In the genomic region with DNA sequence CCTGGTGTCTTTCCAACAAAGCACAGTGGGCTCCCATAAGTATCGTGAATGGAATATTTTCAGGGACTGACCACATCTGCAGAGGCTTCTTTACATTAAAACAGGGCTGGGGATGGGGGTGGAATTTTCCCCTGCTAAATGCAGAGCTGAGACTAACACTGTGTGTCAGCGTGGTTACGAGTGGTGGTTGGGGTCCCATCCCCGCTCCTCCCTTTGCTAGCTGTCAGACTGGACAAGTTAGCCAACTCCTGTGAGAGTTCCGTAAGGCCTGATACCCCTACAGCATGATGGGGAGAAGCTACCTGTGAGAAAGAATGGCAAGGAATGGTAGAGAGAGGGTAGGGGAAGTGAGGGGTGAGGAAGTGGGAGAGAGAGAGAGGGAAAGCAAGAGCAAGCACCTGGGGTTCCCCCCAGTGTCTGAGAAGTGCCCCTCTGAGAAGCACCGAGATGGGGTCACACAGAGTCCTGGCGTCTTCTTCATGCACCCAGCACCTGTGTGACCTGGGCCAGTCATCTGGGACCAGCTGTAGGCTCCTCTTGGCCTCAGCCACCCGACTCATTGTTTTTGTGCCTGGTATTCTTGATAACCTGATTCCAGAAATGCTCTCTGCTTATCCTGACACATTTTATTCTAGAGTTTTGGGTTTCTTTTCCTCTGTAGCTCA, we compare ENCODE assay signal across 20 cellular contexts.
DNase-seq lines count a peak whose midpoint lies in the region; ATAC-seq and TF ChIP-seq lines count a peak whose summit lies in the region.
"Had no signal": no experiment of that assay in that cellular context is flagged by ENCODE, and none has a peak within 500 bp of the region (broad histone marks: within the 10 kb centered on the region; RNA-seq: fewer than 3 reads in every experiment).

No MANE protein-coding gene starts in this region.

- intact Hi-C loops in activated CD4-positive, alpha-beta T cell treated with anti-CD3 and anti-CD28 coated beads, Interleukin-2, amount 10 ng/mL, durations not matched to agents 24 days and 14 days (cut with micrococcal nuclease) = no loop called here

- H3K36me3 Mint-ChIP-seq in activated CD4-positive, alpha-beta T cell treated with anti-CD3 and anti-CD28 coated beads, Interleukin-2, amount 10 ng/mL, durations not matched to agents 24 days and 14 days (ENCODE audit: low read depth) = no peaks in the 10 kb centered on the region
- no peaks in the 10 kb centered on the region for H3K36me3 Mint-ChIP-seq in activated CD8-positive, alpha-beta memory T cell treated with anti-CD3 and anti-CD28 coated beads, Interleukin-2, amount 10 ng/mL, durations not matched to agents 7 days and 5 days
- H3K36me3 Mint-ChIP-seq: CD4-positive, CD25-positive, alpha-beta regulatory T cell; IgD-negative memory B cell had no signal

- H3K9me3 ChIP-seq in thoracic aorta = no peaks in the 10 kb centered on the region
- H3K9me3 ChIP-seq: HAP-1 had no signal

- peak; percentile 43 for ATAC-seq in thoracic aorta (ENCODE audit: insufficient number of reproducible peaks, low FRiP score, low read depth)
- ATAC-seq in activated CD8-positive, alpha-beta memory T cell treated with anti-CD3 and anti-CD28 coated beads, Interleukin-2, amount 10 ng/mL, durations not matched to agents 7 days and 5 days = no peak
- ATAC-seq: GM12878, HepG2 had no signal

- H3K9me3 Mint-ChIP-seq in activated CD4-positive, alpha-beta T cell treated with anti-CD3 and anti-CD28 coated beads, Interleukin-2, amount 10 ng/mL, durations not matched to agents 24 days and 14 days = no peaks in the 10 kb centered on the region
- peaks cover 4% of the 10 kb centered on the region for H3K9me3 Mint-ChIP-seq in activated CD8-positive, alpha-beta memory T cell treated with anti-CD3 and anti-CD28 coated beads, Interleukin-2, amount 10 ng/mL, durations not matched to agents 7 days and 5 days (ENCODE audit: low read depth)

- no peak overlapping the region for H3K27ac ChIP-seq in thoracic aorta
- no peak overlapping the region for H3K27ac ChIP-seq in RWPE1
- H3K27ac ChIP-seq: 22Rv1 had no signal

- no peak overlapping the region for H3K4me3 ChIP-seq in thoracic aorta
- H3K4me3 ChIP-seq: GM12878, HAP-1 had no signal

- CTCF ChIA-PET in RWPE1 (lab: Yijun Ruan, JAX) = interaction anchor here (0.7 kb wide), 1 partner anchor 376 kb away, joined by 3 read pairs; no protein-coding TSS in a partner anchor
- CTCF ChIA-PET in activated CD8-positive, alpha-beta memory T cell treated with anti-CD3 and anti-CD28 coated beads, Interleukin-2, amount 10 ng/mL, durations not matched to agents 7 days and 5 days (lab: Charles Lee) = no interaction called here

- no peak overlapping the region for H3K4me3 Mint-ChIP-seq in activated CD4-positive, alpha-beta T cell treated with anti-CD3 and anti-CD28 coated beads, Interleukin-2, amount 10 ng/mL, durations not matched to agents 24 days and 14 days
- H3K4me3 Mint-ChIP-seq in activated CD8-positive, alpha-beta memory T cell treated with anti-CD3 and anti-CD28 coated beads, Interleukin-2, amount 10 ng/mL, durations not matched to agents 7 days and 5 days = no peak overlapping the region
- H3K4me3 Mint-ChIP-seq: CD4-positive, CD25-positive, alpha-beta regulatory T cell; CD8-positive, alpha-beta memory T cell; IgD-negative memory B cell had no signal

- no peaks in the 10 kb centered on the region for H3K27me3 ChIP-seq in thoracic aorta (replicated peaks; ENCODE audit: insufficient read depth)

- TF ChIP-seq CTCF in thoracic aorta (IDR thresholded peaks at IDR 0.05) = no peak
- no peak for TF ChIP-seq CTCF in RWPE1 (conservative IDR thresholded peaks at IDR 0.05; ENCODE audit: low read depth)

- H3K4me1 Mint-ChIP-seq in activated CD4-positive, alpha-beta T cell treated with anti-CD3 and anti-CD28 coated beads, Interleukin-2, amount 10 ng/mL, durations not matched to agents 24 days and 14 days = no peaks in the 10 kb centered on the region
- no peaks in the 10 kb centered on the region for H3K4me1 Mint-ChIP-seq in activated CD8-positive, alpha-beta memory T cell treated with anti-CD3 and anti-CD28 coated beads, Interleukin-2, amount 10 ng/mL, durations not matched to agents 7 days and 5 days
- H3K4me1 Mint-ChIP-seq: CD4-positive, CD25-positive, alpha-beta regulatory T cell; CD8-positive, alpha-beta memory T cell; IgD-negative memory B cell had no signal

- POLR2A ChIA-PET in RWPE1 (lab: Yijun Ruan, JAX; ENCODE audit: low non-redundant PET) = no interaction called here

- no peaks in the 10 kb centered on the region for H3K27me3 Mint-ChIP-seq in activated CD4-positive, alpha-beta T cell treated with anti-CD3 and anti-CD28 coated beads, Interleukin-2, amount 10 ng/mL, durations not matched to agents 24 days and 14 days
- no peaks in the 10 kb centered on the region for H3K27me3 Mint-ChIP-seq in activated CD8-positive, alpha-beta memory T cell treated with anti-CD3 and anti-CD28 coated beads, Interleukin-2, amount 10 ng/mL, durations not matched to agents 7 days and 5 days
- H3K27me3 Mint-ChIP-seq: CD4-positive, CD25-positive, alpha-beta regulatory T cell; CD8-positive, alpha-beta memory T cell; IgD-negative memory B cell had no signal

- H3K36me3 ChIP-seq in thoracic aorta = no peaks in the 10 kb centered on the region
- H3K36me3 ChIP-seq: HAP-1 had no signal

- DNase-seq in activated CD4-positive, alpha-beta T cell treated with anti-CD3 and anti-CD28 coated beads, Interleukin-2, amount 10 ng/mL, durations not matched to agents 24 days and 14 days = peak; percentile 35
- DNase-seq in activated CD4-positive, alpha-beta T cell treated with anti-CD3 and anti-CD28 coated beads, Interleukin-2, amount 50 U/mL, for 4 hours = no peak
- peak; percentile 3 for DNase-seq in iPS-NIHi7 (ENCODE audit: extremely low spot score)
- no peak for DNase-seq in thoracic aorta (ENCODE audit: low spot score)
- no peak for DNase-seq in RWPE1 (ENCODE audit: low spot score)
- DNase-seq in activated CD8-positive, alpha-beta memory T cell treated with anti-CD3 and anti-CD28 coated beads, Interleukin-2, amount 10 ng/mL, durations not matched to agents 7 days and 5 days = no peak
- DNase-seq in NCI-H526 (lab: John Stamatoyannopoulos, UW) = no peak
- DNase-seq: C1 segment of cervical spinal cord; CD4-positive, CD25-positive, alpha-beta regulatory T cell; CD8-positive, alpha-beta memory T cell; COR-L47; DMS 273 treated with DMSO at 0.1 percent for 48 hours; DMS53; DND-41; EL had no signal

- no peak overlapping the region for H3K27ac Mint-ChIP-seq in activated CD4-positive, alpha-beta T cell treated with anti-CD3 and anti-CD28 coated beads, Interleukin-2, amount 10 ng/mL, durations not matched to agents 24 days and 14 days
- no peak overlapping the region for H3K27ac Mint-ChIP-seq in activated CD8-positive, alpha-beta memory T cell treated with anti-CD3 and anti-CD28 coated beads, Interleukin-2, amount 10 ng/mL, durations not matched to agents 7 days and 5 days
- H3K27ac Mint-ChIP-seq: CD4-positive, CD25-positive, alpha-beta regulatory T cell; IgD-negative memory B cell had no signal

- peaks cover 0 to 7% of the 10 kb centered on the region in 2 donors for H3K4me1 ChIP-seq in thoracic aorta (ENCODE audit: control insufficient read depth in 1 of 2, low read depth in 2 of 2)
- H3K4me1 ChIP-seq: HAP-1 had no signal

Comparison
In these comparisons a context has a peak if more than half of its experiments do, and no peak if none do; other contexts are left out.
1. DNase-seq: peak in activated CD4-positive, alpha-beta T cell treated with anti-CD3 and anti-CD28 coated beads, Interleukin-2, amount 10 ng/mL, durations not matched to agents 24 days and 14 days (single experiment) and iPS-NIHi7 (single experiment); none in activated CD4-positive, alpha-beta T cell treated with anti-CD3 and anti-CD28 coated beads, Interleukin-2, amount 50 U/mL, for 4 hours (0 of 2), thoracic aorta (single experiment), RWPE1 (single experiment), activated CD8-positive, alpha-beta memory T cell treated with anti-CD3 and anti-CD28 coated beads, Interleukin-2, amount 10 ng/mL, durations not matched to agents 7 days and 5 days (single experiment) and NCI-H526 (0 of 2).